In the genomic region with DNA sequence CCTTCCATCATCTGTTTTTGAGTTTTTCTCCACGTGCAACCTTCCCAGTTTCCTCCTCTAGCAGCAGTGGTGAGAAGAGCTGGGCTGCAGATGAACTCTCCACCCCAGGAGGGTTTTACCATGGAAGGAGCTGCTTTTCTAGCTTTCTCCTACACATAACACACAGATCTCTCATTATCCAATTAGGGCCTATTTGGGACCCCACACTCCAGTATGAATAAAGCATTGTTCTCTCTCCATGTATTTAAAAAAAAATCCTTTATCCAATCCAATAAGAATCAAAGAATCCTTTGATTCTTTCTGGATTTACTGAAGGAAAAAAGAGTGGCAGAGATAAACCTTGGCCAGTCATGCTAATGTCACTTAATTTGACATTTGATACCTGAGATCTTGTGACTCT, we compare ENCODE assay signal across 22 cellular contexts. TPM values are rescaled to one million over a fixed set of nuclear protein-coding genes. Genes with fewer than 3 reads are reported as not detected.
DNase-seq lines count a peak whose midpoint lies in the region; ATAC-seq and TF ChIP-seq lines count a peak whose summit lies in the region.
"Had no signal": no experiment of that assay in that cellular context is flagged by ENCODE, and none has a peak within 500 bp of the region (broad histone marks: within the 10 kb centered on the region; RNA-seq: fewer than 3 reads in every experiment).

No MANE protein-coding gene starts in this region.

- no peak for ATAC-seq in omental fat pad (ENCODE audit: low FRiP score)
- ATAC-seq: CD8-positive, alpha-beta T cell; HepG2; PC-3; Right ventricle myocardium inferior; T-cell had no signal

- intact Hi-C loops in A673 (cut with micrococcal nuclease; ENCODE audit: unreplicated experiment), result no loop called here

- no peaks in the 10 kb centered on the region for H3K4me1 ChIP-seq in A673 (ENCODE audit: insufficient read depth, low read length, poor library complexity, severe bottlenecking)

- TF ChIP-seq CTCF in A673 (conservative IDR thresholded peaks at IDR 0.05; ENCODE audit: low read depth, low read length), result no peak
- TF ChIP-seq CTCF in omental fat pad (IDR thresholded peaks at IDR 0.05), result no peak

- no peaks in the 10 kb centered on the region for H3K36me3 ChIP-seq in A673 (ENCODE audit: insufficient read depth, low read length, poor library complexity, severe bottlenecking)
- H3K36me3 ChIP-seq: SJCRH30 had no signal

- CTCF ChIA-PET in A673 (lab: Charles Lee), result interaction anchor here (0.6 kb wide), 1 partner anchor 10 kb away, joined by 12 read pairs; no protein-coding TSS in a partner anchor

- no peaks in the 10 kb centered on the region for H3K27me3 ChIP-seq in A673 (replicated peaks; ENCODE audit: insufficient read depth, low read depth, low read length, poor library complexity)
- H3K27me3 ChIP-seq: SJCRH30 had no signal

- H3K27ac ChIP-seq in A673 (ENCODE audit: low read depth, low read length, poor library complexity, severe bottlenecking), result no peak overlapping the region
- H3K27ac ChIP-seq: C4-2B, SJCRH30 had no signal

- DNase-seq in A673 (ENCODE audit: low spot score) (peak; percentile 4), NCI-H146 (lab: John Stamatoyannopoulos, UW) (peak; percentile 55), NCI-H82 treated with DMSO at 0.1 percent for 48 hours (lab: John Stamatoyannopoulos, UW; ENCODE audit: unreplicated experiment) (peak; percentile 9), foreskin melanocyte (peak; percentile 78), omental fat pad (ENCODE audit: low spot score) (no peak), AG08396 (ENCODE audit: low spot score) (no peak), cortex of kidney (lab: John Stamatoyannopoulos, UW) (no peak), NCI-H526 treated with DMSO at 0.1 percent for 48 hours (lab: John Stamatoyannopoulos, UW) (no peak)
- DNase-seq: CD8-positive, alpha-beta T cell; DMS153; DND-41; Kasumi-1; NCI-H1105; NCI-H2029; NCI-H345; NCI-H524 treated with DMSO at 0.1 percent for 48 hours; PC-3; T-cell had no signal

- no peaks in the 10 kb centered on the region for H3K9me3 ChIP-seq in A673 (ENCODE audit: low read depth, low read length, poor library complexity, severe bottlenecking)
- H3K9me3 ChIP-seq: SJCRH30 had no signal

- POLR2A ChIA-PET in A673 (lab: Charles Lee; ENCODE audit: low non-redundant PET), result no interaction called here

- BruUV-seq in A673 (replicated peaks; lab: Mats Ljungman, UMichigan), result no TSS peak

- no peak overlapping the region for H3K4me3 ChIP-seq in A673 (ENCODE audit: low read depth, low read length, poor library complexity, severe bottlenecking)
- H3K4me3 ChIP-seq: SJCRH30 had no signal

RNA-seq across cellular contexts. Expression of a gene that starts 31.6 kb away (rescaled TPM):
- total RNA-seq in A673 (2021) (28.4 TPM in 2 replicates), omental fat pad (10 to 100 TPM; 13.3 to 23.8 (median 14.6) TPM)

Comparison
In these comparisons a context has a peak if more than half of its experiments do, and no peak if none do; other contexts are left out.
1. DNase-seq: peak in A673 (single experiment), NCI-H146 (single experiment), NCI-H82 treated with DMSO at 0.1 percent for 48 hours (single experiment) and foreskin melanocyte (single experiment); none in omental fat pad (single experiment), AG08396 (single experiment), cortex of kidney (single experiment) and NCI-H526 treated with DMSO at 0.1 percent for 48 hours (single experiment).